9 cellular contexts compared by ENCODE assay signal in genomic region chr2:96953611-96954489, GRCh38. TPM values are rescaled to one million over a fixed set of nuclear protein-coding genes. Genes with fewer than 3 reads are reported as not detected.
DNase-seq lines count a peak whose midpoint lies in the region; ATAC-seq, FAIRE-seq and TF ChIP-seq lines count a peak whose summit lies in the region.
"Had no signal": no experiment of that assay in that cellular context is flagged by ENCODE, and none has a peak within 500 bp of the region (broad histone marks: within the 10 kb centered on the region; RNA-seq: fewer than 3 reads in every experiment).

No MANE protein-coding gene starts in this region.

- intact Hi-C loops in prostate gland (cut with DNase I) = loop anchor here (1.0 to 10.0 kb wide), 3 partner anchors 96 to 419 kb away; partner anchors contain the start of genes ANKRD39, ARID5A and KANSL3

- H3K9me3 Mint-ChIP-seq in astrocyte (ENCODE audit: unreplicated experiment) (no peaks in the 10 kb centered on the region), T-cell (no peaks in the 10 kb centered on the region)

- no peak overlapping the region for H3K27ac ChIP-seq in astrocyte (ENCODE audit: low read depth, low read length)
- peak overlapping the region; percentile 1 to 53 for H3K27ac ChIP-seq in prostate gland

- TF ChIP-seq CTCF in astrocyte (IDR thresholded peaks at IDR 0.05; ENCODE audit: insufficient read depth, low read depth, low read length) = no peak
- TF ChIP-seq CTCF in prostate gland (IDR thresholded peaks at IDR 0.05) = no peak

- no peak overlapping the region for H3K9ac ChIP-seq in astrocyte (ENCODE audit: low read length)

- H3K27me3 ChIP-seq in astrocyte (ENCODE audit: insufficient read depth, low read length) = peaks cover 12% of the 10 kb centered on the region
- no peaks in the 10 kb centered on the region for H3K27me3 ChIP-seq in prostate gland (replicated peaks; ENCODE audit: insufficient read depth)

- H3K9me3 ChIP-seq in astrocyte (ENCODE audit: insufficient read depth, low read depth, low read length) (no peaks in the 10 kb centered on the region), prostate gland (no peaks in the 10 kb centered on the region)

- H3K36me3 ChIP-seq in astrocyte (ENCODE audit: insufficient read depth, low read length) (no peaks in the 10 kb centered on the region), prostate gland (no peaks in the 10 kb centered on the region)

- H3K4me1 ChIP-seq in astrocyte (ENCODE audit: insufficient read depth, low read length) (no peaks in the 10 kb centered on the region), prostate gland (replicated peaks) (peaks cover 7% of the 10 kb centered on the region)

- no peaks in the 10 kb centered on the region for H3K79me2 ChIP-seq in astrocyte (ENCODE audit: insufficient read depth, low read length)

- H3K27me3 Mint-ChIP-seq in astrocyte (ENCODE audit: low read depth, unreplicated experiment) (peaks cover 25% of the 10 kb centered on the region), T-cell (no peaks in the 10 kb centered on the region)

- H3K4me1 Mint-ChIP-seq in astrocyte (ENCODE audit: low read depth, unreplicated experiment) = peaks cover 5% of the 10 kb centered on the region
- H3K4me1 Mint-ChIP-seq in T-cell = peaks cover 21 to 25% (median 23%) of the 10 kb centered on the region in 3 donors

- H3K4me2 ChIP-seq in astrocyte (ENCODE audit: low read length) = no peak overlapping the region

- DNase-seq in astrocyte (ENCODE audit: low read depth) (no peak), prostate gland (ENCODE audit: low spot score) (no peak), OCI-M1 (lab: John Stamatoyannopoulos, UW) (no peak), RPMI8226 (no peak), T-cell (no peak), amygdala (lab: John Stamatoyannopoulos, UW) (no peak)

- no peaks in the 10 kb centered on the region for H4K20me1 ChIP-seq in astrocyte (ENCODE audit: insufficient read depth, low read length)

- H3K4me3 ChIP-seq in astrocyte (ENCODE audit: insufficient read depth, low read depth, low read length) (no peak overlapping the region), prostate gland (no peak overlapping the region)

- peak; percentile 40 for ATAC-seq in GM18502 (IDR thresholded peaks at IDR 0.05; ENCODE audit: poor library complexity, unreplicated experiment)
- ATAC-seq in HG02798 (IDR thresholded peaks at IDR 0.05; ENCODE audit: poor library complexity, unreplicated experiment) = peak; percentile 41
- no peak for ATAC-seq in T-cell (replicated peaks in 1 of 4)

- 62% methylated on average over 17 of the region's 17 CpGs for WGBS in prostate gland

- no peak for FAIRE-seq in astrocyte (lab: Jason Lieb, UNC)

- TF ChIP-seq POLR2A in prostate gland (IDR thresholded peaks at IDR 0.05) = no peak

- H3K27ac Mint-ChIP-seq in astrocyte (ENCODE audit: unreplicated experiment) (peak overlapping the region; percentile 41), T-cell (no peak overlapping the region)

- CTCF ChIA-PET in T-cell (lab: Charles Lee) = interaction anchor here (0.7 to 5.7 kb wide), 4 partner anchors 9 to 139 kb away, joined by 3 to 49 read pairs (median 3); partner anchors contain the start of gene ANKRD39 (in 1 of the 2)

- H3K36me3 Mint-ChIP-seq in astrocyte (ENCODE audit: low read depth, unreplicated experiment) (no peaks in the 10 kb centered on the region), T-cell (no peaks in the 10 kb centered on the region)

- H3K4me3 Mint-ChIP-seq in astrocyte (ENCODE audit: unreplicated experiment) = no peak overlapping the region
- H3K4me3 Mint-ChIP-seq in T-cell = no peak overlapping the region

- H2AFZ ChIP-seq in astrocyte (ENCODE audit: low read depth, low read length) = no peak overlapping the region

- POLR2A ChIA-PET in T-cell (lab: Charles Lee) = interaction anchor here in 1 of 2 donors (0.5 kb wide), 1 partner anchor 418 kb away, joined by 3 read pairs; no protein-coding TSS in a partner anchor

RNA-seq across cellular contexts. Expression of gene FAM178B, which starts 32.5 kb away (rescaled TPM):
- total RNA-seq in astrocyte (not detected in 2 replicates), prostate gland (10 to 100 TPM in 1 of 2 donors, not detected in 1; 13.9 TPM), T-cell (1 to 10 TPM in 4 of 5 donors, under 1 TPM in 1; 0.86 to 1.7 (median 1.2) TPM)
- total RNA-seq: mononuclear cell had no signal

Comparison
In these comparisons a context has a peak if more than half of its experiments do, and no peak if none do; other contexts are left out.
1. ATAC-seq: peak in GM18502 (single experiment) and HG02798 (single experiment); none in T-cell (0 of 4).